16 cellular contexts compared by ENCODE assay signal in genomic region chrX:20143111-20143510, GRCh38. TPM values are rescaled to one million over a fixed set of nuclear protein-coding genes. Genes with fewer than 3 reads are reported as not detected.
DNase-seq lines count a peak whose midpoint lies in the region; ATAC-seq and TF ChIP-seq lines count a peak whose summit lies in the region.
"Had no signal": no experiment of that assay in that cellular context is flagged by ENCODE, and none has a peak within 500 bp of the region (broad histone marks: within the 10 kb centered on the region; RNA-seq: fewer than 3 reads in every experiment).

No MANE protein-coding gene starts in this region.

- no peaks in the 10 kb centered on the region for H3K36me3 ChIP-seq in breast epithelium
- H3K36me3 ChIP-seq in lower lobe of right lung: peaks cover 7% of the 10 kb centered on the region
- no peaks in the 10 kb centered on the region for H3K36me3 ChIP-seq in tibial artery
- H3K36me3 ChIP-seq in suprapubic skin: no peaks in the 10 kb centered on the region

- no TSS peak for BruUV-seq in MCF 10A (replicated peaks; lab: Mats Ljungman, UMichigan)

- CTCF ChIA-PET in MCF 10A (lab: Yijun Ruan, JAX) (interaction anchor here (0.6 to 0.8 kb wide), 2 partner anchors 99 to 537 kb away, joined by 3 to 4 read pairs; no protein-coding TSS in a partner anchor), activated B cell treated with CpG ODN at 0.5 μM for 24 hours (lab: Charles Lee) (no interaction called here)

- POLR2A ChIA-PET in MCF 10A (lab: Yijun Ruan, JAX) (interaction anchor here (1.0 to 2.2 kb wide), 3 partner anchors 9 to 27 kb away, joined by 4 to 9 read pairs (median 7); no protein-coding TSS in a partner anchor), activated B cell treated with CpG ODN at 0.5 μM for 24 hours (lab: Charles Lee) (interaction anchor here (0.5 kb wide), 1 partner anchor 809 kb away, joined by 3 read pairs; no protein-coding TSS in a partner anchor)

- H3K9me3 Mint-ChIP-seq in MCF 10A (ENCODE audit: unreplicated experiment): no peaks in the 10 kb centered on the region
- H3K9me3 Mint-ChIP-seq in activated B cell treated with CpG ODN at 0.5 μM for 24 hours: no peaks in the 10 kb centered on the region

- ATAC-seq in activated B cell treated with CpG ODN at 0.5 μM for 24 hours (ENCODE audit: low read depth) (no peak), lower lobe of right lung (no peak)
- ATAC-seq: esophagus mucosa had no signal

- H3K9me3 ChIP-seq in breast epithelium (no peaks in the 10 kb centered on the region), lower lobe of right lung (no peaks in the 10 kb centered on the region), tibial artery (no peaks in the 10 kb centered on the region), suprapubic skin (no peaks in the 10 kb centered on the region)
- H3K9me3 ChIP-seq: BE2C, SJSA1 had no signal

- H3K4me3 Mint-ChIP-seq in MCF 10A (ENCODE audit: unreplicated experiment) (peak overlapping the region; percentile 87), activated B cell treated with CpG ODN at 0.5 μM for 24 hours (peak overlapping the region; percentile 57)

- H3K27ac ChIP-seq in breast epithelium: peak overlapping the region in 1 of 2 donors; percentile 93
- peak overlapping the region; percentile 92 for H3K27ac ChIP-seq in lower lobe of right lung
- H3K27ac ChIP-seq in tibial artery: peak overlapping the region; percentile 82 to 85
- no peak overlapping the region for H3K27ac ChIP-seq in suprapubic skin
- H3K27ac ChIP-seq: SJSA1 had no signal

- no peak for TF ChIP-seq EP300 in suprapubic skin (IDR thresholded peaks at IDR 0.05)

- H3K4me1 ChIP-seq in breast epithelium: peaks cover 0 to 6% of the 10 kb centered on the region in 2 donors
- H3K4me1 ChIP-seq in lower lobe of right lung: peaks cover 17% of the 10 kb centered on the region
- peaks cover 0 to 21% (median 8%) of the 10 kb centered on the region in 4 donors for H3K4me1 ChIP-seq in tibial artery
- H3K4me1 ChIP-seq in suprapubic skin: peaks cover 12% of the 10 kb centered on the region
- H3K4me1 ChIP-seq: BE2C, SJSA1 had no signal

- WGBS in suprapubic skin: 69% methylated on average over 6 of the region's 6 CpGs

- intact Hi-C loops in MCF 10A (cut with micrococcal nuclease) (no loop called here), breast epithelium (cut with DNase I; ENCODE audit: low total_unique reads) (no loop called here), activated B cell treated with CpG ODN at 0.5 μM for 24 hours (cut with micrococcal nuclease) (loop anchor here (2.0 to 5.0 kb wide), 2 partner anchors 179 to 1158 kb away; partner anchors contain the start of gene PHKA2), lower lobe of right lung (cut with DNase I) (no loop called here), tibial artery (cut with DNase I; ENCODE audit: low total_unique reads) (loop anchor here (10.0 kb wide), 1 partner anchor 122 kb away; the partner anchor contains the start of gene RPS6KA3)

- H3K27ac Mint-ChIP-seq in MCF 10A (ENCODE audit: low read depth, unreplicated experiment) (peak overlapping the region; percentile 57), activated B cell treated with CpG ODN at 0.5 μM for 24 hours (no peak overlapping the region)

- H3K36me3 Mint-ChIP-seq in MCF 10A (ENCODE audit: insufficient read depth, unreplicated experiment) (peaks cover 30% of the 10 kb centered on the region), activated B cell treated with CpG ODN at 0.5 μM for 24 hours (ENCODE audit: low read depth) (peaks cover 3% of the 10 kb centered on the region)

- no peak for TF ChIP-seq POLR2A in breast epithelium (IDR thresholded peaks at IDR 0.05)
- no peak for TF ChIP-seq POLR2A in suprapubic skin (IDR thresholded peaks at IDR 0.05)

- H3K27me3 ChIP-seq in breast epithelium (peaks cover 0 to under 1% of the 10 kb centered on the region in 2 donors), lower lobe of right lung (ENCODE audit: low read depth) (no peaks in the 10 kb centered on the region), tibial artery (no peaks in the 10 kb centered on the region), suprapubic skin (no peaks in the 10 kb centered on the region)
- H3K27me3 ChIP-seq: BE2C, SJSA1 had no signal

- H3K4me3 ChIP-seq in breast epithelium (no peak overlapping the region), lower lobe of right lung (no peak overlapping the region), tibial artery (no peak overlapping the region), suprapubic skin (no peak overlapping the region)
- H3K4me3 ChIP-seq: SJSA1 had no signal

- DNase-seq in MCF 10A (ENCODE audit: unreplicated experiment) (no peak), breast epithelium (ENCODE audit: low spot score in 2 of 2) (no peak), activated B cell treated with CpG ODN at 0.5 μM for 24 hours (no peak), lower lobe of right lung (no peak), tibial artery (no peak), mesenteric fat pad (ENCODE audit: low spot score) (no peak), suprapubic skin (ENCODE audit: low spot score in 2 of 2) (no peak)
- DNase-seq in stimulated activated CD4-positive, alpha-beta T cell treated with anti-CD3 and anti-CD28 coated beads, Interleukin-4, amount 100 ng/mL, for 24 hours: no peak
- DNase-seq: activated gamma-delta T cell treated with Interleukin-2 at 50 U/mL for 16 hours; NCI-H1436 treated with DMSO at 0.1 percent for 48 hours; retina; stimulated activated CD4-positive, alpha-beta T cell treated with anti-CD3 and anti-CD28 coated beads, Interleukin-4, amount 100 ng/mL, for 4 hours had no signal

- H3K4me1 Mint-ChIP-seq in MCF 10A (ENCODE audit: insufficient read depth, unreplicated experiment) (peaks cover 11% of the 10 kb centered on the region), activated B cell treated with CpG ODN at 0.5 μM for 24 hours (peaks cover 33% of the 10 kb centered on the region)

- peaks cover 14% of the 10 kb centered on the region for H3K27me3 Mint-ChIP-seq in MCF 10A (ENCODE audit: insufficient read depth, unreplicated experiment)
- H3K27me3 Mint-ChIP-seq in activated B cell treated with CpG ODN at 0.5 μM for 24 hours: no peaks in the 10 kb centered on the region

- no peak for TF ChIP-seq CTCF in MCF 10A (IDR thresholded peaks at IDR 0.05; ENCODE audit: unreplicated experiment)
- TF ChIP-seq CTCF in breast epithelium (IDR thresholded peaks at IDR 0.05): no peak
- TF ChIP-seq CTCF in activated B cell treated with CpG ODN at 0.5 μM for 24 hours (IDR thresholded peaks at IDR 0.05): no peak
- TF ChIP-seq CTCF in lower lobe of right lung (IDR thresholded peaks at IDR 0.05): no peak
- no peak for TF ChIP-seq CTCF in tibial artery (IDR thresholded peaks at IDR 0.05)
- no peak for TF ChIP-seq CTCF in suprapubic skin (IDR thresholded peaks at IDR 0.05)

RNA-seq across cellular contexts. Expression of gene EIF1AX, which starts 1.5 kb away (rescaled TPM):
- total RNA-seq in MCF 10A (2022): 183 and 209 TPM in 2 replicates
- total RNA-seq in breast epithelium: 10 to 100 TPM; 34.1 to 66.6 (median 52.4) TPM
- total RNA-seq in activated B cell treated with CpG ODN at 0.5 μM for 24 hours: 58.8 and 59.4 TPM in 2 replicates
- total RNA-seq in lower lobe of right lung: 60.0 TPM
- total RNA-seq in mesenteric fat pad: 108 TPM
- total RNA-seq in suprapubic skin: 10 to 100 TPM; 41.5 to 56.8 (median 45.2) TPM

RNA-seq across cellular contexts. Expression of gene MAP7D2, which starts 26.4 kb away (rescaled TPM):
- total RNA-seq in MCF 10A (2022) (0.19 TPM in 1 of 2 replicates, not detected in the other), breast epithelium (1 to 10 TPM in 2 of 3 donors, under 1 TPM in 1; 0.48 to 2.2 (median 1.3) TPM), activated B cell treated with CpG ODN at 0.5 μM for 24 hours (0.16 and 0.32 TPM in 2 replicates), lower lobe of right lung (0.35 TPM), mesenteric fat pad (0.29 TPM), suprapubic skin (1 to 10 TPM in 2 of 4 donors, under 1 TPM in 1, not detected in 1; 0.78 to 6.3 (median 1.4) TPM)
- total RNA-seq: G401 had no signal

Comparison
In these comparisons a context has a peak if more than half of its experiments do, and no peak if none do; other contexts are left out.
1. intact Hi-C loops: an anchor here in activated B cell treated with CpG ODN at 0.5 μM for 24 hours (2.0 to 5.0 kb wide) and tibial artery (10.0 kb wide); none called in MCF 10A, breast epithelium and lower lobe of right lung.